Comparison of ENCODE assay signal across 1 cellular context in the genomic region with DNA sequence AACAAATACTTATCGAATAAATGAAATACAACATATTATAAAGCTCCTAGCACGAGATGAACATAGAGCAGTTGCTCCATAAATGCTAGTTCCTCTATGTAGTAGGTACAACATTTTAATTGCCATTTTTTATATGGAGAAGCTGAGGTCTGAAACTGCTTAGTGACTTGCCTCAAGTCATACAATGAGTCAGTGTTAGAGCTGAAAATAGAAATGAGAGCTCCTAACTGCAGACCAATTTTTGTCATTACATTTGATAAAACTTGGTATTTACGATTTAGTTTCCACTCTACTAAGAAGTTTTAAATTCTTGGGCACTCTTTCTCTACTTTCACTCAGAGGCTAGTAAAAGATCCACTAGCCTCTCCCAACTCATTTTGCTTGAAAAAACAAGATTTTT.
TF ChIP-seq lines count a peak whose summit lies in the region.

No MANE protein-coding gene starts in this region.

TF ChIP-seq in IMR-90, 13 proteins besides CTCF, POLR2A, EP300 and RAD21 (continued from another document):
- no peak for TF ChIP-seq USF2 (IDR thresholded peaks at IDR 0.05; ENCODE audit: low read depth, low read length)
